ENCODE assay signal across 8 cellular contexts in genomic region chr19:2636897-2637683, GRCh38.
A peak's percentile ranks its signal among the peaks of the same experiment; 100 is the strongest.
DNase-seq lines count a peak whose midpoint lies in the region; ATAC-seq and TF ChIP-seq lines count a peak whose summit lies in the region.

No MANE protein-coding gene starts in this region.

- H3K27ac Mint-ChIP-seq in activated T-cell treated with anti-CD3 and anti-CD28 coated beads, Interleukin-2, amount 50 U/mL, for 72 hours, result no peak overlapping the region
- H3K27ac Mint-ChIP-seq in nephron progenitor cell, result no peak overlapping the region

- in situ Hi-C loops in GM13977 (cut with MboI; ENCODE audit: low pct_unique_long_range_greater_than_20kb, low sequenced_read_pairs, unreplicated experiment), result loop anchor here (25.0 kb wide), 1 partner anchor 475 kb away; the partner anchor contains the start of genes AP3D1 and DOT1L

- H3K36me3 Mint-ChIP-seq in activated T-cell treated with anti-CD3 and anti-CD28 coated beads, Interleukin-2, amount 50 U/mL, for 72 hours (ENCODE audit: insufficient read depth in 2 of 2), result no peaks in the 10 kb centered on the region
- H3K36me3 Mint-ChIP-seq in nephron progenitor cell (ENCODE audit: low read depth), result no peaks in the 10 kb centered on the region

- DNase-seq in GM13977 (ENCODE audit: low spot score) (peak; percentile 91), NOMO-1 treated with DMSO at 0.1 percent for 48 hours (lab: John Stamatoyannopoulos, UW; ENCODE audit: unreplicated experiment) (peak; percentile 49), fibroblast of lung (ENCODE audit: low read depth in 2 of 2) (peak; percentile 23 to 41), nephron progenitor cell (peak; percentile 83), stomach (peak; percentile 72)
- DNase-seq in activated T-cell treated with anti-CD3 and anti-CD28 coated beads, Interleukin-2, amount 50 U/mL, for 72 hours, result peak; percentile 76 to 82

- no peak overlapping the region for H2AFZ ChIP-seq in fibroblast of lung (ENCODE audit: low read length)

- H3K4me1 ChIP-seq in fibroblast of lung (ENCODE audit: control insufficient read depth, extremely low read depth, insufficient read depth, low read length) (no peaks in the 10 kb centered on the region), stomach (peaks cover 21 to 60% (median 51%) of the 10 kb centered on the region in 4 donors)

- no peak overlapping the region for H3K4me3 ChIP-seq in fibroblast of lung (replicated peaks in 1 of 4; ENCODE audit: control extremely low read depth in 1 of 4, insufficient read depth in 1 of 4, low read depth in 3 of 4, low read length in 4 of 4)
- peak overlapping the region in 2 of 4 donors; percentile 8 to 37 for H3K4me3 ChIP-seq in stomach

- H3K9me3 ChIP-seq in fibroblast of lung (ENCODE audit: control insufficient read depth, insufficient read depth, low read depth, low read length), result no peaks in the 10 kb centered on the region
- no peaks in the 10 kb centered on the region for H3K9me3 ChIP-seq in stomach

- no peak overlapping the region for H3K4me2 ChIP-seq in fibroblast of lung (ENCODE audit: extremely low read depth, insufficient read depth, low read length)

- 18 to 25% (median 20%) methylated on average over 23 to 37 of the region's 37 CpGs for WGBS in stomach, 5 donors

- H3K79me2 ChIP-seq in fibroblast of lung (ENCODE audit: control insufficient read depth, insufficient read depth, low read length), result no peaks in the 10 kb centered on the region

- H3K27me3 ChIP-seq in fibroblast of lung (ENCODE audit: control insufficient read depth, insufficient read depth, low read length) (no peaks in the 10 kb centered on the region), stomach (no peaks in the 10 kb centered on the region)

- H3K9ac ChIP-seq in fibroblast of lung (ENCODE audit: insufficient read depth, low read length), result no peak overlapping the region

- peaks cover 22% of the 10 kb centered on the region for H3K27me3 Mint-ChIP-seq in activated T-cell treated with anti-CD3 and anti-CD28 coated beads, Interleukin-2, amount 50 U/mL, for 72 hours (ENCODE audit: low read depth)
- peaks cover 58% of the 10 kb centered on the region for H3K27me3 Mint-ChIP-seq in nephron progenitor cell (ENCODE audit: low read depth, poor library complexity)

- H3K4me1 Mint-ChIP-seq in activated T-cell treated with anti-CD3 and anti-CD28 coated beads, Interleukin-2, amount 50 U/mL, for 72 hours (ENCODE audit: low read depth), result peaks cover 6% of the 10 kb centered on the region
- H3K4me1 Mint-ChIP-seq in nephron progenitor cell, result peaks cover 51% of the 10 kb centered on the region

- H3K36me3 ChIP-seq in fibroblast of lung (ENCODE audit: control insufficient read depth, insufficient read depth, low read length) (no peaks in the 10 kb centered on the region), stomach (no peaks in the 10 kb centered on the region)

- TF ChIP-seq CTCF in GM13977 (IDR thresholded peaks at IDR 0.05; ENCODE audit: extremely low read depth, insufficient read depth, missing control alignments) (peak; percentile 95), fibroblast of lung (conservative IDR thresholded peaks at IDR 0.05 in 1 of 2, IDR thresholded peaks at IDR 0.05 in 1 of 2; ENCODE audit: low read depth in 1 of 2, low read length in 2 of 2) (peak; percentile 65 to 82), nephron progenitor cell (IDR thresholded peaks at IDR 0.05) (peak; percentile 64), stomach (IDR thresholded peaks at IDR 0.05) (peak in 5 of 7 experiments; percentile 88 to 98 (median 93))

- no peaks in the 10 kb centered on the region for H3K9me3 Mint-ChIP-seq in activated T-cell treated with anti-CD3 and anti-CD28 coated beads, Interleukin-2, amount 50 U/mL, for 72 hours
- H3K9me3 Mint-ChIP-seq in nephron progenitor cell, result no peaks in the 10 kb centered on the region

- intact Hi-C loops in stomach (cut with DNase I; ENCODE audit: low total_unique reads), result no loop called here

- ATAC-seq in activated T-cell treated with anti-CD3 and anti-CD28 coated beads, Interleukin-2, amount 50 U/mL, for 72 hours (replicated peaks in 1 of 2), result peak; percentile 76 to 85
- no peak for ATAC-seq in HG03135 (IDR thresholded peaks at IDR 0.05; ENCODE audit: unreplicated experiment)
- no peak for ATAC-seq in HG02840 (IDR thresholded peaks at IDR 0.05; ENCODE audit: low FRiP score, unreplicated experiment)

- no peak overlapping the region for H3K27ac ChIP-seq in fibroblast of lung (ENCODE audit: insufficient read depth, low read length)
- peak overlapping the region in 1 of 5 donors; percentile 38 for H3K27ac ChIP-seq in stomach

- no peaks in the 10 kb centered on the region for H4K20me1 ChIP-seq in fibroblast of lung (ENCODE audit: control insufficient read depth, extremely low read depth, insufficient read depth, low read length)

- TF ChIP-seq EP300 in stomach (IDR thresholded peaks at IDR 0.05), result no peak

- TF ChIP-seq POLR2A in stomach (IDR thresholded peaks at IDR 0.05), result no peak

- peak overlapping the region; percentile 40 to 62 for H3K4me3 Mint-ChIP-seq in activated T-cell treated with anti-CD3 and anti-CD28 coated beads, Interleukin-2, amount 50 U/mL, for 72 hours
- H3K4me3 Mint-ChIP-seq in nephron progenitor cell, result peak overlapping the region; percentile 47

Comparison
In these comparisons a context has a peak if more than half of its experiments do, and no peak if none do; other contexts are left out.
1. DNase-seq: peak in every context shown above with its lines; median percentile 91 in GM13977; 83 in nephron progenitor cell; 79 in activated T-cell treated with anti-CD3 and anti-CD28 coated beads, Interleukin-2, amount 50 U/mL, for 72 hours; 72 in stomach; 49 in NOMO-1 treated with DMSO at 0.1 percent for 48 hours; 32 in fibroblast of lung.
2. ATAC-seq: peak in activated T-cell treated with anti-CD3 and anti-CD28 coated beads, Interleukin-2, amount 50 U/mL, for 72 hours (2 of 2); none in HG03135 (single experiment) and HG02840 (single experiment).
3. Peak in every context shown above with its lines, with median percentiles within 50 percentile points of each other: CTCF ChIP-seq.